Comparison of ENCODE assay signal across 1 cellular context in the genomic region with DNA sequence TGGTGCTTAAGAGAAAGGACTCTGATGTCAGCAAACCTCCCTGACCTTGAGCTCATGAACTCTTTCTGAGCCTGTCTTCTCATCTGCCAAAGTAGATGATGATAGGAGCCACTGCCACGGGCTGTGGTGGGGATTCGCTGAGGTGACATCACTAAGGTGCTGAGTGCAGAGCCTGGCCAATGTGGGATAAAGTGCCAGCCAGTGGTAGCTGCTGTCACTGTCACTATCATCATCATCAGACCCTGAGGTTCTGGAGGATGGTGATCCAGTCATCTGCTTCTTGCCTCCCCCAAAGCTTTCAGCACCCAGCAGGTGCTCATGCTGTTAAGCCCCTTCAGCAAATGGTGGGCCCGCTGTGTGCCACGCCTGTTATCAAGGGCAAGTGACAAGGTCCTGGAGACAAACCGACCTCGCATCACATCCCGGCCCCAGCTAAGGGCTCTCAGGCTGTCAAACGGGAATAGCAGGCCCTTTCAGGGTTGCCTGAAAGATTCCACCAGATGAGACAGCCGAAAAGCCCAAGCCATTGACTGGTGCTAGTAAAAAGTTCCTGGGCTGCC.
TF ChIP-seq lines count a peak whose summit lies in the region.

No MANE protein-coding gene starts in this region.

TF ChIP-seq in SK-N-SH treated with all-trans-retinoic acid at 6 μM for 48 hours, 23 proteins besides CTCF, POLR2A, EP300 and RAD21 (continued from another document):
- TF ChIP-seq, protein P1, sequence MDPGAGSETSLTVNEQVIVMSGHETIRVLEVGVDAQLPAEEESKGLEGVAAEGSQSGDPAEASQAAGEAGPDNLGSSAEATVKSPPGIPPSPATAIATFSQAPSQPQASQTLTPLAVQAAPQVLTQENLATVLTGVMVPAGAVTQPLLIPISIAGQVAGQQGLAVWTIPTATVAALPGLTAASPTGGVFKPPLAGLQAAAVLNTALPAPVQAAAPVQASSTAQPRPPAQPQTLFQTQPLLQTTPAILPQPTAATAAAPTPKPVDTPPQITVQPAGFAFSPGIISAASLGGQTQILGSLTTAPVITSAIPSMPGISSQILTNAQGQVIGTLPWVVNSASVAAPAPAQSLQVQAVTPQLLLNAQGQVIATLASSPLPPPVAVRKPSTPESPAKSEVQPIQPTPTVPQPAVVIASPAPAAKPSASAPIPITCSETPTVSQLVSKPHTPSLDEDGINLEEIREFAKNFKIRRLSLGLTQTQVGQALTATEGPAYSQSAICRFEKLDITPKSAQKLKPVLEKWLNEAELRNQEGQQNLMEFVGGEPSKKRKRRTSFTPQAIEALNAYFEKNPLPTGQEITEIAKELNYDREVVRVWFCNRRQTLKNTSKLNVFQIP (CRISPR knock-in tag; IDR thresholded peaks at IDR 0.05; ENCODE audit: borderline replicate concordance, low read depth) = no peak
- TF ChIP-seq, protein P2, sequence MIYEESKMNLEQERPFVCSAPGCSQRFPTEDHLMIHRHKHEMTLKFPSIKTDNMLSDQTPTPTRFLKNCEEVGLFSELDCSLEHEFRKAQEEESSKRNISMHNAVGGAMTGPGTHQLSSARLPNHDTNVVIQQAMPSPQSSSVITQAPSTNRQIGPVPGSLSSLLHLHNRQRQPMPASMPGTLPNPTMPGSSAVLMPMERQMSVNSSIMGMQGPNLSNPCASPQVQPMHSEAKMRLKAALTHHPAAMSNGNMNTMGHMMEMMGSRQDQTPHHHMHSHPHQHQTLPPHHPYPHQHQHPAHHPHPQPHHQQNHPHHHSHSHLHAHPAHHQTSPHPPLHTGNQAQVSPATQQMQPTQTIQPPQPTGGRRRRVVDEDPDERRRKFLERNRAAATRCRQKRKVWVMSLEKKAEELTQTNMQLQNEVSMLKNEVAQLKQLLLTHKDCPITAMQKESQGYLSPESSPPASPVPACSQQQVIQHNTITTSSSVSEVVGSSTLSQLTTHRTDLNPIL (CRISPR knock-in tag; IDR thresholded peaks at IDR 0.05; ENCODE audit: low read depth) = no peak
- no peak for TF ChIP-seq CSDC2 (CRISPR knock-in tag; IDR thresholded peaks at IDR 0.05)
- TF ChIP-seq, protein P3, sequence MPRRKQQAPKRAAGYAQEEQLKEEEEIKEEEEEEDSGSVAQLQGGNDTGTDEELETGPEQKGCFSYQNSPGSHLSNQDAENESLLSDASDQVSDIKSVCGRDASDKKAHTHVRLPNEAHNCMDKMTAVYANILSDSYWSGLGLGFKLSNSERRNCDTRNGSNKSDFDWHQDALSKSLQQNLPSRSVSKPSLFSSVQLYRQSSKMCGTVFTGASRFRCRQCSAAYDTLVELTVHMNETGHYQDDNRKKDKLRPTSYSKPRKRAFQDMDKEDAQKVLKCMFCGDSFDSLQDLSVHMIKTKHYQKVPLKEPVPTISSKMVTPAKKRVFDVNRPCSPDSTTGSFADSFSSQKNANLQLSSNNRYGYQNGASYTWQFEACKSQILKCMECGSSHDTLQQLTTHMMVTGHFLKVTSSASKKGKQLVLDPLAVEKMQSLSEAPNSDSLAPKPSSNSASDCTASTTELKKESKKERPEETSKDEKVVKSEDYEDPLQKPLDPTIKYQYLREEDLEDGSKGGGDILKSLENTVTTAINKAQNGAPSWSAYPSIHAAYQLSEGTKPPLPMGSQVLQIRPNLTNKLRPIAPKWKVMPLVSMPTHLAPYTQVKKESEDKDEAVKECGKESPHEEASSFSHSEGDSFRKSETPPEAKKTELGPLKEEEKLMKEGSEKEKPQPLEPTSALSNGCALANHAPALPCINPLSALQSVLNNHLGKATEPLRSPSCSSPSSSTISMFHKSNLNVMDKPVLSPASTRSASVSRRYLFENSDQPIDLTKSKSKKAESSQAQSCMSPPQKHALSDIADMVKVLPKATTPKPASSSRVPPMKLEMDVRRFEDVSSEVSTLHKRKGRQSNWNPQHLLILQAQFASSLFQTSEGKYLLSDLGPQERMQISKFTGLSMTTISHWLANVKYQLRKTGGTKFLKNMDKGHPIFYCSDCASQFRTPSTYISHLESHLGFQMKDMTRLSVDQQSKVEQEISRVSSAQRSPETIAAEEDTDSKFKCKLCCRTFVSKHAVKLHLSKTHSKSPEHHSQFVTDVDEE (CRISPR knock-in tag; IDR thresholded peaks at IDR 0.05) = no peak
- TF ChIP-seq, protein P4, sequence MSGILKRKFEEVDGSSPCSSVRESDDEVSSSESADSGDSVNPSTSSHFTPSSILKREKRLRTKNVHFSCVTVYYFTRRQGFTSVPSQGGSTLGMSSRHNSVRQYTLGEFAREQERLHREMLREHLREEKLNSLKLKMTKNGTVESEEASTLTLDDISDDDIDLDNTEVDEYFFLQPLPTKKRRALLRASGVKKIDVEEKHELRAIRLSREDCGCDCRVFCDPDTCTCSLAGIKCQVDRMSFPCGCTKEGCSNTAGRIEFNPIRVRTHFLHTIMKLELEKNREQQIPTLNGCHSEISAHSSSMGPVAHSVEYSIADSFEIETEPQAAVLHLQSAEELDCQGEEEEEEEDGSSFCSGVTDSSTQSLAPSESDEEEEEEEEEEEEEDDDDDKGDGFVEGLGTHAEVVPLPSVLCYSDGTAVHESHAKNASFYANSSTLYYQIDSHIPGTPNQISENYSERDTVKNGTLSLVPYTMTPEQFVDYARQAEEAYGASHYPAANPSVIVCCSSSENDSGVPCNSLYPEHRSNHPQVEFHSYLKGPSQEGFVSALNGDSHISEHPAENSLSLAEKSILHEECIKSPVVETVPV (CRISPR knock-in tag; IDR thresholded peaks at IDR 0.05) = no peak
- no peak for TF ChIP-seq ZNF565 (CRISPR knock-in tag; conservative IDR thresholded peaks at IDR 0.05; ENCODE audit: low read depth)
- TF ChIP-seq RARB (CRISPR knock-in tag; IDR thresholded peaks at IDR 0.05) = no peak
- no peak for TF ChIP-seq ZFP3 (CRISPR knock-in tag; IDR thresholded peaks at IDR 0.05)
- TF ChIP-seq GLIS3 (CRISPR knock-in tag; IDR thresholded peaks at IDR 0.05) = no peak
